ENCODE assay signal across 8 cellular contexts in the genomic region with DNA sequence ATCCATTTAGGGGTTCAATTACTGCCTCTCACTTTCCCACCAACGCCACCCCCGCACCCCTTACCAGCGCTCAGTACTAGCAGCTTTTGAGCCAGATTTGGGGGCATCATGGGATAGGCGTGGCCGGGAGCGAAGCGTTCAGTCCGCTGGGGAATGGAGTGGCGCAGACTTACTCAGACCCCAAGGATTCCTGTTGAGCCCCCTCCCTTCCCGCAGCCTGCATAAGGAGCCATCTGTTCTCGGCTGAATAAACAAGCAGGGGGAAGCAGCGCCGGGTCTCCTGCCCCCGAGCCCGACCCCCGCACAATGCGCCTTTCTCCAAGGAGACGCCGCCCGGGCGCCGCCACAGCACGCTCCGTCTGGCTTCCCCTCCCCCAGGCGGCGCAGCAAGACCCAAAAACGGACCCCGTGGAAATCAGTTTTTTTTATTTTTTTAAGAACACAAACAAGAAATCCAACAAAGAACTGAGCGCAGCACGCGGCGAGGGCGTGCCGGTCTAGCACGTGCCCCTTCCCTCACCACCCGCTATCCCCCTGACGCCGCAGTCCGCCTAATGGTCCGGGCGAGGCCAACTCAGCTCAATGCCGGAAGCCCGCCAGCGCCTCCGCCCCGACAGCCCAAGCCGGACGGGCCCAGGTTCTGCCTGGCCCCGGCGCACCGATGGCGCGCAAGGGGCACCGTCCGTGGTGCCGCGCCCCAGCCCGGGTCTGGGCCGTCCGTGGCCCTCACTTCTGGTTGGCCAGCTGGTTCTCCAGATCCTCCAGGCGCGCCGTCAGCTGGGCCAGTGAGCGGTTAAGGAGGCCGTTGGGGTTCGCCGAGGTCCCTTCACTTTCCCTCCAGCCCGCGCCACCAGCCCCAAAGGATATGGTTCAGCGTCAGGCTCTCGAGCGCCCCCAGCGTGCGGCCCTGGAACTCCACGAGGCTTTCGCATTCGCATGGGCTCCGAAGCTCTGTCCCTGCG. TPM values are rescaled to one million over a fixed set of nuclear protein-coding genes. Genes with fewer than 3 reads are reported as not detected.
DNase-seq lines count a peak whose midpoint lies in the region; ATAC-seq and TF ChIP-seq lines count a peak whose summit lies in the region.

No MANE protein-coding gene starts in this region.

- H3K27ac Mint-ChIP-seq in glutamatergic neuron (ENCODE audit: unreplicated experiment) = peak overlapping the region; percentile 95

- intact Hi-C loops in testis (cut with DNase I; ENCODE audit: low total_unique reads) = no loop called here

- POLR2A ChIA-PET in SK-N-SH (lab: Yijun Ruan, JAX) = interaction anchor here (1.4 kb wide), 1 partner anchor 10 kb away, joined by 5 read pairs; no protein-coding TSS in a partner anchor

- peak; percentile 31 for TF ChIP-seq RAD21 in SK-N-SH (IDR thresholded peaks at IDR 0.05; ENCODE audit: low read length)

- H3K27ac ChIP-seq in SK-N-SH (ENCODE audit: low read depth in 2 of 2, low read length in 1 of 2) (no peak overlapping the region), osteoblast (ENCODE audit: low read depth, low read length) (no peak overlapping the region), testis (peak overlapping the region in 1 of 2 donors; percentile 37)

- H3K27me3 ChIP-seq in SK-N-SH (ENCODE audit: insufficient read depth) = no peaks in the 10 kb centered on the region
- peaks cover 16% of the 10 kb centered on the region for H3K27me3 ChIP-seq in osteoblast (ENCODE audit: insufficient read depth, low read length)
- no peaks in the 10 kb centered on the region for H3K27me3 ChIP-seq in testis

- H3K36me3 ChIP-seq in SK-N-SH (replicated peaks in 1 of 2; ENCODE audit: control insufficient read depth in 1 of 2, insufficient read depth in 2 of 2, low read length in 1 of 2) = no peaks in the 10 kb centered on the region
- H3K36me3 ChIP-seq in osteoblast (ENCODE audit: insufficient read depth, low read length) = no peaks in the 10 kb centered on the region
- H3K36me3 ChIP-seq in testis (ENCODE audit: low read depth, missing control alignments) = no peaks in the 10 kb centered on the region

- H3K4me1 Mint-ChIP-seq in glutamatergic neuron (ENCODE audit: low read depth, unreplicated experiment) = peaks cover 15% of the 10 kb centered on the region

- no peak for TF ChIP-seq POLR2A in testis (IDR thresholded peaks at IDR 0.05)

- DNase-seq in KG1 (lab: John Stamatoyannopoulos, UW) (peak; percentile 67), SK-N-SH (peak; percentile 92), glutamatergic neuron (peak; percentile 95), osteoblast (ENCODE audit: insufficient read length, low spot score, missing footprints) (peak; percentile 98), testis (peak; percentile 90)
- peak; percentile 86 for DNase-seq in activated naive CD4-positive, alpha-beta T cell treated with anti-CD3 and anti-CD28 coated beads, Interleukin-2, amount 50 U/mL, for 16 hours

- H2AFZ ChIP-seq in SK-N-SH (ENCODE audit: low read depth) (peak overlapping the region; percentile 73), osteoblast (ENCODE audit: low read length) (peak overlapping the region; percentile 85)

- H3K4me3 Mint-ChIP-seq in glutamatergic neuron (ENCODE audit: unreplicated experiment) = peak overlapping the region; percentile 82

- H3K9me3 ChIP-seq in SK-N-SH (no peaks in the 10 kb centered on the region), osteoblast (ENCODE audit: low read depth, low read length) (no peaks in the 10 kb centered on the region), testis (no peaks in the 10 kb centered on the region)

- H3K4me1 ChIP-seq in SK-N-SH (ENCODE audit: control insufficient read depth in 1 of 2, insufficient read depth in 2 of 2, low read depth in 1 of 2, low read length in 1 of 2) (peaks cover 0 to 3% of the 10 kb centered on the region in 2 experiments; a peak in 1 of 4 replicates), osteoblast (ENCODE audit: insufficient read depth, low read length) (peaks cover 7% of the 10 kb centered on the region), testis (no peaks in the 10 kb centered on the region)

- TF ChIP-seq CTCF in GM12874 (IDR thresholded peaks at IDR 0.05; ENCODE audit: insufficient read depth, low read depth, low read length) = peak; percentile 96
- peak; percentile 83 for TF ChIP-seq CTCF in SK-N-SH (IDR thresholded peaks at IDR 0.05)
- peak; percentile 99 for TF ChIP-seq CTCF in glutamatergic neuron (IDR thresholded peaks at IDR 0.05; ENCODE audit: partially characterized antibody, unreplicated experiment)
- peak; percentile 84 for TF ChIP-seq CTCF in osteoblast (IDR thresholded peaks at IDR 0.05; ENCODE audit: extremely low read depth, low read depth, low read length)
- peak; percentile 74 to 91 (median 89) for TF ChIP-seq CTCF in testis (IDR thresholded peaks at IDR 0.05)

- H3K4me2 ChIP-seq in SK-N-SH = peak overlapping the region; percentile 73
- peak overlapping the region; percentile 84 for H3K4me2 ChIP-seq in osteoblast (ENCODE audit: insufficient read depth, low read length)

- no peak for TF ChIP-seq EP300 in SK-N-SH (IDR thresholded peaks at IDR 0.05; ENCODE audit: borderline replicate concordance in 1 of 2, low read depth in 1 of 2, low read length in 1 of 2)

- ATAC-seq in GM19452 (IDR thresholded peaks at IDR 0.05; ENCODE audit: unreplicated experiment) = no peak

- H3K4me3 ChIP-seq in SK-N-SH (ENCODE audit: low read depth in 2 of 2, low read length in 1 of 2) (peak overlapping the region; percentile 46 to 72), osteoblast (ENCODE audit: insufficient read depth, low read length) (peak overlapping the region; percentile 75), testis (peak overlapping the region; percentile 53 to 58)

- CTCF ChIA-PET in SK-N-SH (lab: Yijun Ruan, JAX) = interaction anchor here (0.5 to 7.9 kb wide), 64 partner anchors 10 to 478 kb away, joined by 3 to 113 read pairs (median 4); partner anchors contain the start of genes KCNS1, MATN4, RBPJL and SYS1

- peaks cover 4% of the 10 kb centered on the region for H3F3A ChIP-seq in SK-N-SH (replicated peaks; ENCODE audit: insufficient read depth)

- H3K9ac ChIP-seq in SK-N-SH = peak overlapping the region; percentile 45; the same call in 1 of the 2 replicates

- H3K9me2 ChIP-seq in SK-N-SH = no peaks in the 10 kb centered on the region

- peaks cover 14% of the 10 kb centered on the region for H3K27me3 Mint-ChIP-seq in glutamatergic neuron (ENCODE audit: unreplicated experiment)

- peaks cover 6% of the 10 kb centered on the region for H3K36me3 Mint-ChIP-seq in glutamatergic neuron (ENCODE audit: unreplicated experiment)

- H4K20me1 ChIP-seq in SK-N-SH (ENCODE audit: insufficient read depth) (no peaks in the 10 kb centered on the region), osteoblast (ENCODE audit: insufficient read depth, low read length) (no peaks in the 10 kb centered on the region)

- H3K79me2 ChIP-seq in SK-N-SH (ENCODE audit: insufficient read depth) = no peaks in the 10 kb centered on the region
- no peaks in the 10 kb centered on the region for H3K79me2 ChIP-seq in osteoblast (ENCODE audit: insufficient read depth, low read length)

- 12% methylated on average over 48 of the region's 79 CpGs for WGBS in SK-N-SH (ENCODE audit: low lambda C conversion rate)
- WGBS in testis, 2 donors = 4% methylated on average over 46 to 79 of the region's 79 CpGs

- peaks cover 22% of the 10 kb centered on the region for H3K9me3 Mint-ChIP-seq in glutamatergic neuron (ENCODE audit: unreplicated experiment)

TF ChIP-seq in SK-N-SH, 30 proteins besides CTCF, POLR2A, EP300 and RAD21 (continues in another document):
- TF ChIP-seq MXI1 (IDR thresholded peaks at IDR 0.05; ENCODE audit: low read depth, low read length) (0 out of 2 replicates have a peak, but pooled peaks have one; percentile 26), GABPA (IDR thresholded peaks at IDR 0.05; ENCODE audit: low read depth) (no peak), NFIC (IDR thresholded peaks at IDR 0.05; ENCODE audit: borderline replicate concordance) (no peak), SIN3A (IDR thresholded peaks at IDR 0.05; ENCODE audit: borderline replicate concordance, low read depth, low read length) (no peak), NRF1 (IDR thresholded peaks at IDR 0.05; ENCODE audit: low read depth, low read length) (no peak), SMC3 (IDR thresholded peaks at IDR 0.05; ENCODE audit: low read depth, low read length) (peak; percentile 35)
- TF ChIP-seq, protein P1, sequence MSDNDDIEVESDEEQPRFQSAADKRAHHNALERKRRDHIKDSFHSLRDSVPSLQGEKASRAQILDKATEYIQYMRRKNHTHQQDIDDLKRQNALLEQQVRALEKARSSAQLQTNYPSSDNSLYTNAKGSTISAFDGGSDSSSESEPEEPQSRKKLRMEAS (IDR thresholded peaks at IDR 0.05; ENCODE audit: low read depth) = peak; percentile 23

RNA-seq across cellular contexts. Expression of gene RBPJL, which starts 13.3 kb away (rescaled TPM):
- not detected in 2 replicates for polyA plus RNA-seq in SK-N-SH (2012; rRNA removed)
- polyA plus RNA-seq in SK-N-SH (2012; cell fraction: cytosol; rRNA removed) = not detected in 2 replicates
- polyA plus RNA-seq in SK-N-SH (2012; cell fraction: nucleus; rRNA removed) = 0.05 and 0.11 TPM in 2 replicates
- not detected for total RNA-seq in glutamatergic neuron (ENCODE audit: unreplicated experiment)
- total RNA-seq in osteoblast = not detected in 2 replicates
- 1 to 10 TPM in 1 of 2 donors, under 1 TPM in 1; 0.43 to 1.1 TPM for total RNA-seq in testis
- polyA plus RNA-seq in testis (ENCODE audit: insufficient read depth, low read depth, low replicate concordance) = 0.26 TPM

RNA-seq across cellular contexts. Expression of gene MATN4, which starts 14.8 kb away (rescaled TPM):
- polyA plus RNA-seq in SK-N-SH (2012; rRNA removed) (0.13 and 0.16 TPM in 2 replicates), testis (ENCODE audit: insufficient read depth, low read depth, low replicate concordance) (1.1 TPM)
- polyA plus RNA-seq in SK-N-SH (2012; cell fraction: cytosol; rRNA removed) = 0.04 and 0.07 TPM in 2 replicates
- 0.39 and 0.79 TPM in 2 replicates for polyA plus RNA-seq in SK-N-SH (2012; cell fraction: nucleus; rRNA removed)
- total RNA-seq in glutamatergic neuron (ENCODE audit: unreplicated experiment) (not detected), osteoblast (under 0.01 TPM in 1 of 2 replicates, not detected in the other), testis (1 to 10 TPM; 2.8 to 3.5 TPM)

RNA-seq across cellular contexts. Expression of gene SLPI, which starts 39.0 kb away (rescaled TPM):
- polyA plus RNA-seq in SK-N-SH (2012; rRNA removed) = not detected in 2 replicates
- polyA plus RNA-seq in SK-N-SH (2012; cell fraction: cytosol; rRNA removed) = not detected in 2 replicates
- polyA plus RNA-seq in SK-N-SH (2012; cell fraction: nucleus; rRNA removed) = 0.11 TPM in 1 of 2 replicates, not detected in the other
- not detected for total RNA-seq in glutamatergic neuron (ENCODE audit: unreplicated experiment)
- 1.4 and 2.1 TPM in 2 replicates for total RNA-seq in osteoblast
- total RNA-seq in testis = 1 to 10 TPM; 6.9 to 8.2 TPM
- 104 TPM for polyA plus RNA-seq in testis (ENCODE audit: insufficient read depth, low read depth, low replicate concordance)

RNA-seq across cellular contexts. Expression of gene SDC4, which starts 54.9 kb away (rescaled TPM):
- polyA plus RNA-seq in SK-N-SH (2012; rRNA removed) (131 and 192 TPM in 2 replicates), testis (ENCODE audit: insufficient read depth, low read depth, low replicate concordance) (124 TPM)
- 139 and 153 TPM in 2 replicates for polyA plus RNA-seq in SK-N-SH (2012; cell fraction: cytosol; rRNA removed)
- 94.9 and 96.1 TPM in 2 replicates for polyA plus RNA-seq in SK-N-SH (2012; cell fraction: nucleus; rRNA removed)
- total RNA-seq in glutamatergic neuron (ENCODE audit: unreplicated experiment) (0.61 TPM), osteoblast (182 and 267 TPM in 2 replicates), testis (100 to 1,000 TPM; 191 to 234 TPM)
